Comparison of ENCODE assay signal across 8 cellular contexts in the genomic region with DNA sequence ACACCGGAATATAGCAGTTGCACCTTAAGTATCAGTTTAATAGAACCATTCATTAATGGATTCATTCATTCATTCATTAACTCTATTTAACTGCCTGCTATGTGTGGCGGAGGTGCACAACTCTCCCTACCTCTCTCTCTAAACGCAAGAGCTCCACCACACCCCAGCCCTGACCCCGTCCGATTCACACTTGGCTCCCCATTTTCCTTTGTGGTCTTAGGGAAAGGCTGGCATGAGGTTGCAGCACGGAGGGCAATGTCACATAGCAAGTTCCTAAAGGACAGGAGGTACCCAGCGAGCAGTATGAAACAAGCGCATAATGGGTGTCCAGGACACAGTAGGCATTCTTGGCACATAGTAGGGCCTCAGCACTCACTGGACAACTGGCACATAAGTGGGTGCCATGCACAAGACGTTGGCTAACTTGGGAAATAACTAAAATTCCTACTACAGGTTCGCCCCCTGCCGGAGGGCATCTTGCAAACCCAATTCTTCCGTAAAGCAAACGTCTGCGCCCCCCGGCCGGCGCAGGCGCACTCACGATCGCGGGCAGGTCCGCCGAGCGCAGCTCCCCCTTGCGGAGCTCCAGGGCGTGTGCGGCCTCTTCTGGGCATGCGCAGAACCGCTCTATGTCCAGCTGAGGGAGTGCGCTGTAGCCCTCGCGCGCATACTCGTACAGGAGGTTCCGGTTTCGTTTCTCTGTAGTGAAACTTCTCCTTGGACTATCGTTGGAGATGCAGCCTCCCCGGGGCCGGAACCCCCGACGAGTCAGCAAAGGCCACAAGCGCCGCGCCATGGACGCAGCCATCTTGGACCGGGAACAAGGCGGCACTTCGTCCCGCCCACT. TPM values are rescaled to one million over a fixed set of nuclear protein-coding genes. Genes with fewer than 3 reads are reported as not detected.
DNase-seq lines count a peak whose midpoint lies in the region; ATAC-seq and TF ChIP-seq lines count a peak whose summit lies in the region.

A gene with protein sequence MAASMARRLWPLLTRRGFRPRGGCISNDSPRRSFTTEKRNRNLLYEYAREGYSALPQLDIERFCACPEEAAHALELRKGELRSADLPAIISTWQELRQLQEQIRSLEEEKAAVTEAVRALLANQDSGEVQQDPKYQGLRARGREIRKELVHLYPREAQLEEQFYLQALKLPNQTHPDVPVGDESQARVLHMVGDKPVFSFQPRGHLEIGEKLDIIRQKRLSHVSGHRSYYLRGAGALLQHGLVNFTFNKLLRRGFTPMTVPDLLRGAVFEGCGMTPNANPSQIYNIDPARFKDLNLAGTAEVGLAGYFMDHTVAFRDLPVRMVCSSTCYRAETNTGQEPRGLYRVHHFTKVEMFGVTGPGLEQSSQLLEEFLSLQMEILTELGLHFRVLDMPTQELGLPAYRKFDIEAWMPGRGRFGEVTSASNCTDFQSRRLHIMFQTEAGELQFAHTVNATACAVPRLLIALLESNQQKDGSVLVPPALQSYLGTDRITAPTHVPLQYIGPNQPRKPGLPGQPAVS (minus strand): TSS at position 835 of the 847 bp plus-strand sequence. CDS start 27 bp downstream, at position 808.

- WGBS in psoas muscle, 3 donors = 3 to 4% (median 3%) methylated on average over 48 to 49 of the region's 49 CpGs

- H3K4me3 ChIP-seq in right atrium auricular region = peak within 1 kb of the TSS; percentile 60 to 77
- peak within 1 kb of the TSS; percentile 78 for H3K4me3 ChIP-seq in psoas muscle
- H3K4me3 ChIP-seq in vagina = peak within 1 kb of the TSS; percentile 81 to 87

- H3K27me3 ChIP-seq in right atrium auricular region (no peaks in the 10 kb centered on the region), psoas muscle (ENCODE audit: insufficient read depth in 3 of 3, low read length in 2 of 3) (no peaks in the 10 kb centered on the region), vagina (no peaks in the 10 kb centered on the region)

- no peak for TF ChIP-seq POLR2A in vagina (IDR thresholded peaks at IDR 0.05)

- TF ChIP-seq CTCF in right atrium auricular region (IDR thresholded peaks at IDR 0.05) = peak; percentile 97 to 99
- peak; percentile 98 for TF ChIP-seq CTCF in psoas muscle (IDR thresholded peaks at IDR 0.05)
- peak; percentile 95 to 98 (median 97) for TF ChIP-seq CTCF in vagina (IDR thresholded peaks at IDR 0.05)

- peak; percentile 91 to 98 for DNase-seq in NCI-H187 (lab: John Stamatoyannopoulos, UW)
- DNase-seq in T-helper 17 cell = peak; percentile 90 to 91 (median 91)
- peak; percentile 95 for DNase-seq in right atrium auricular region (ENCODE audit: low spot score)
- DNase-seq in psoas muscle = peak; percentile 92 to 96
- DNase-seq in vagina (ENCODE audit: extremely low spot score in 2 of 2) = peak in 1 of 2 donors; percentile 95

- intact Hi-C loops in psoas muscle (cut with DNase I) = loop anchor here in 1 of 2 donors (5.0 to 10.0 kb wide), 2 partner anchors 198 to 285 kb away; a partner anchor contains a TSS
- intact Hi-C loops in vagina (cut with DNase I) = loop anchor here (10.0 kb wide), 1 partner anchor 385 kb away; no protein-coding TSS in a partner anchor

- peak; percentile 47 for ATAC-seq in GM18499 (IDR thresholded peaks at IDR 0.05; ENCODE audit: insufficient read depth, unreplicated experiment)
- peak; percentile 83 for ATAC-seq in HG02970 (IDR thresholded peaks at IDR 0.05; ENCODE audit: low FRiP score, unreplicated experiment)
- ATAC-seq in T-helper 17 cell = peak; percentile 74
- peak; percentile 89 to 94 (median 92) for ATAC-seq in psoas muscle

- peaks cover 0 to 28% of the 10 kb centered on the region in 2 donors for H3K4me1 ChIP-seq in right atrium auricular region
- peaks cover 18% of the 10 kb centered on the region for H3K4me1 ChIP-seq in psoas muscle
- peaks cover 26% of the 10 kb centered on the region for H3K4me1 ChIP-seq in vagina

- H3K9me3 ChIP-seq in T-helper 17 cell (ENCODE audit: control insufficient read depth, low read length, poor library complexity, severe bottlenecking) (no peaks in the 10 kb centered on the region), right atrium auricular region (no peaks in the 10 kb centered on the region), psoas muscle (no peaks in the 10 kb centered on the region), vagina (no peaks in the 10 kb centered on the region)

- H3K36me3 ChIP-seq in right atrium auricular region (peaks cover 10% of the 10 kb centered on the region), psoas muscle (ENCODE audit: insufficient read depth in 1 of 2, low read depth in 1 of 2) (peaks cover 0 to 41% of the 10 kb centered on the region in 2 donors), vagina (peaks cover 0 to 22% of the 10 kb centered on the region in 2 donors)

- H3K27ac Mint-ChIP-seq in T-helper 17 cell = peak within 1 kb of the TSS; percentile 99

- H3K27ac ChIP-seq in angular gyrus (ENCODE audit: low read depth, low read length) = peak within 1 kb of the TSS; percentile 99
- H3K27ac ChIP-seq in right atrium auricular region = peak within 1 kb of the TSS; percentile 88 to 91
- peak within 1 kb of the TSS; percentile 93 for H3K27ac ChIP-seq in psoas muscle
- H3K27ac ChIP-seq in vagina = peak within 1 kb of the TSS; percentile 82

- H3K36me3 Mint-ChIP-seq in T-helper 17 cell (ENCODE audit: low read depth) = peaks cover 3% of the 10 kb centered on the region

- peaks cover 21% of the 10 kb centered on the region for H3K4me1 Mint-ChIP-seq in T-helper 17 cell

- peak within 1 kb of the TSS; percentile 97 for H3K4me3 Mint-ChIP-seq in T-helper 17 cell

- no peaks in the 10 kb centered on the region for H3K27me3 Mint-ChIP-seq in T-helper 17 cell

RNA-seq across cellular contexts. Expression of the gene that starts here (rescaled TPM):
- total RNA-seq in T-helper 17 cell (10 to 100 TPM; 18.6 to 19.5 TPM), right atrium auricular region (10 to 100 TPM; 13.7 to 24.3 TPM), psoas muscle (10 to 100 TPM; 15.1 to 17.8 (median 16.8) TPM), vagina (26.3 TPM)
- 10 to 100 TPM; 13.3 to 19.8 (median 17.0) TPM for polyA plus RNA-seq in psoas muscle
